ENCODE assay signal across 1 cellular context in genomic region chr12:102917026-102917787, GRCh38.
A peak's percentile ranks its signal among the peaks of the same experiment; 100 is the strongest.
TF ChIP-seq lines count a peak whose summit lies in the region.

Gene PAH (minus strand): TSS chr12:102917244. CDS start chr12:102917130, 114 bp downstream.

TF ChIP-seq in HepG2, 621 proteins besides CTCF, POLR2A, EP300 and RAD21 (continued from another document and continues in another):
- TF ChIP-seq MED8 (CRISPR knock-in tag; IDR thresholded peaks at IDR 0.05; ENCODE audit: insufficient replicate concordance) (peak; percentile 84), SKI (IDR thresholded peaks at IDR 0.05; ENCODE audit: partially characterized antibody) (no peak), GABPA (IDR thresholded peaks at IDR 0.05; ENCODE audit: low read depth, low read length) (no peak), GABPA (CRISPR knock-in tag; IDR thresholded peaks at IDR 0.05; ENCODE audit: low read depth) (peak; percentile 73), ZNF446 (CRISPR knock-in tag; IDR thresholded peaks at IDR 0.05) (no peak), MED13 (CRISPR knock-in tag; IDR thresholded peaks at IDR 0.05) (peak; percentile 15; the same call in 1 of the 2 replicates), ZNF619 (CRISPR knock-in tag; IDR thresholded peaks at IDR 0.05) (0 out of 2 replicates have a peak, but pooled peaks have one; percentile 31), KDM4B (CRISPR knock-in tag; IDR thresholded peaks at IDR 0.05) (no peak), LRRFIP1 (CRISPR knock-in tag; conservative IDR thresholded peaks at IDR 0.05) (no peak), KLF13 (CRISPR knock-in tag; IDR thresholded peaks at IDR 0.05) (0 out of 2 replicates have a peak, but pooled peaks have one; percentile 73), NCOA1 (CRISPR knock-in tag; IDR thresholded peaks at IDR 0.05) (no peak), ZNF530 (CRISPR knock-in tag; IDR thresholded peaks at IDR 0.05; ENCODE audit: low read depth) (no peak), ZFX (CRISPR knock-in tag; IDR thresholded peaks at IDR 0.05; ENCODE audit: low read depth) (peak; percentile 74), ZNF333 (CRISPR knock-in tag; IDR thresholded peaks at IDR 0.05; ENCODE audit: borderline replicate concordance) (peak; percentile 60; the same call in 1 of the 2 replicates), IKZF4 (CRISPR knock-in tag; IDR thresholded peaks at IDR 0.05; ENCODE audit: borderline replicate concordance, low read depth, not compliant biosample characterization) (peak; percentile 83), ZNF292 (CRISPR knock-in tag; IDR thresholded peaks at IDR 0.05; ENCODE audit: borderline replicate concordance, low read depth) (peak; percentile 79), SKIL (CRISPR knock-in tag; IDR thresholded peaks at IDR 0.05; ENCODE audit: borderline replicate concordance) (peak; percentile 56; the same call in 1 of the 2 replicates), PCBP1 (IDR thresholded peaks at IDR 0.05; ENCODE audit: borderline replicate concordance, low read depth, low read length) (0 out of 2 replicates have a peak, but pooled peaks have one; percentile 60), POGZ (CRISPR knock-in tag; IDR thresholded peaks at IDR 0.05) (peak; percentile 80), ZNF737 (CRISPR knock-in tag; IDR thresholded peaks at IDR 0.05; ENCODE audit: borderline replicate concordance) (no peak), RFX5 (IDR thresholded peaks at IDR 0.05; ENCODE audit: low read depth, low read length) (no peak), ZNF224 (CRISPR knock-in tag; IDR thresholded peaks at IDR 0.05) (0 out of 2 replicates have a peak, but pooled peaks have one; percentile 25), FOSL2 (CRISPR knock-in tag; IDR thresholded peaks at IDR 0.05) (peak; percentile 61; the same call in 1 of the 2 replicates), ZNF547 (CRISPR knock-in tag; IDR thresholded peaks at IDR 0.05) (peak; percentile 59; the same call in 1 of the 2 replicates), ZUFSP (CRISPR knock-in tag; IDR thresholded peaks at IDR 0.05; ENCODE audit: borderline replicate concordance) (no peak), TFDP1 (CRISPR knock-in tag; IDR thresholded peaks at IDR 0.05; ENCODE audit: borderline replicate concordance) (peak; percentile 17; the same call in 1 of the 2 replicates), ZNF232 (CRISPR knock-in tag; IDR thresholded peaks at IDR 0.05; ENCODE audit: borderline replicate concordance) (peak; percentile 34; the same call in 1 of the 2 replicates), CENPT (CRISPR knock-in tag; IDR thresholded peaks at IDR 0.05; ENCODE audit: low read depth) (no peak), ZNF18 (CRISPR knock-in tag; IDR thresholded peaks at IDR 0.05; ENCODE audit: insufficient replicate concordance) (peak; percentile 28), ZNF879 (CRISPR knock-in tag; IDR thresholded peaks at IDR 0.05) (no peak), ZNF644 (CRISPR knock-in tag; IDR thresholded peaks at IDR 0.05; ENCODE audit: low read depth) (no peak), GLI4 (CRISPR knock-in tag; IDR thresholded peaks at IDR 0.05; ENCODE audit: borderline replicate concordance) (peak; percentile 86; the same call in 1 of the 2 replicates), MIER2 (CRISPR knock-in tag; IDR thresholded peaks at IDR 0.05) (0 out of 2 replicates have a peak, but pooled peaks have one; percentile 26), ZBTB4 (CRISPR knock-in tag; IDR thresholded peaks at IDR 0.05; ENCODE audit: borderline replicate concordance) (0 out of 2 replicates have a peak, but pooled peaks have one; percentile 86), ZNF142 (CRISPR knock-in tag; IDR thresholded peaks at IDR 0.05) (no peak; the same call in 1 of the 2 replicates), BRD4 (CRISPR knock-in tag; IDR thresholded peaks at IDR 0.05) (peak; percentile 54), MAFF (IDR thresholded peaks at IDR 0.05; ENCODE audit: low read depth, low read length) (no peak), CCAR2 (optimal IDR thresholded peaks at IDR 0.05; ENCODE audit: low read depth, low read length) (no peak)
